Comparison of ENCODE assay signal across 8 cellular contexts in genomic region chr12:107610030-107610859, GRCh38.
DNase-seq lines count a peak whose midpoint lies in the region; ATAC-seq, FAIRE-seq and TF ChIP-seq lines count a peak whose summit lies in the region.

No MANE protein-coding gene starts in this region.

- no peak for TF ChIP-seq POLR2A in GM12892 (IDR thresholded peaks at IDR 0.05; ENCODE audit: low read depth, low read length)

- H3K4me3 ChIP-seq in Caco-2 (ENCODE audit: low read depth, low read length) (no peak overlapping the region), HAP-1 (no peak overlapping the region), fibroblast of mammary gland (ENCODE audit: control insufficient read depth, low read depth, low read length) (no peak overlapping the region)

- intact Hi-C loops in Caco-2 (cut with micrococcal nuclease; ENCODE audit: unreplicated experiment): loop anchor here (5.0 kb wide), 1 partner anchor 293 kb away; a partner anchor contains a TSS

- H3K9me3 Mint-ChIP-seq in Caco-2 (ENCODE audit: unreplicated experiment): no peaks in the 10 kb centered on the region

- TF ChIP-seq CTCF in Caco-2 (IDR thresholded peaks at IDR 0.05; ENCODE audit: insufficient read depth in 1 of 2, low read depth in 1 of 2, low read length in 1 of 2, severe bottlenecking in 1 of 2, unreplicated experiment in 1 of 2) (peak; percentile 75 to 77), fibroblast of mammary gland (conservative IDR thresholded peaks at IDR 0.05; ENCODE audit: control insufficient read depth, insufficient read depth, low read depth, low read length) (peak; percentile 84)

- no peaks in the 10 kb centered on the region for H3K4me1 Mint-ChIP-seq in Caco-2 (ENCODE audit: low read depth, unreplicated experiment)

- H3K27ac Mint-ChIP-seq in Caco-2 (ENCODE audit: unreplicated experiment): no peak overlapping the region

- DNase-seq in Caco-2 (peak in 1 of 2 experiments; percentile 46), HAP-1 (ENCODE audit: low spot score in 2 of 2) (peak; percentile 21 to 60), RCC 7860 (ENCODE audit: low spot score) (peak; percentile 15), fibroblast of mammary gland (ENCODE audit: low read depth) (peak; percentile 51), pulmonary artery endothelial cell (ENCODE audit: low read depth, low spot score) (peak; percentile 7), GM12892 (ENCODE audit: insufficient read length) (no peak)

- no peak overlapping the region for H3K4me3 Mint-ChIP-seq in Caco-2 (ENCODE audit: unreplicated experiment)

- POLR2A ChIA-PET in Caco-2 (lab: Charles Lee): no interaction called here

- FAIRE-seq in RCC 7860 (lab: Jason Lieb, UNC) (no peak), GM12892 (lab: Jason Lieb, UNC) (no peak)

- H3K9me3 ChIP-seq in Caco-2: no peaks in the 10 kb centered on the region
- H3K9me3 ChIP-seq in HAP-1: no peaks in the 10 kb centered on the region

- BruUV-seq in Caco-2 (replicated peaks; lab: Mats Ljungman, UMichigan): no TSS peak

- H3K27me3 ChIP-seq in Caco-2 (replicated peaks; ENCODE audit: control insufficient read depth, insufficient read depth, low read length) (no peaks in the 10 kb centered on the region; the same call in 1 of the 2 replicates), HAP-1 (ENCODE audit: low read depth) (no peaks in the 10 kb centered on the region)

- peaks cover 6% of the 10 kb centered on the region for H3K27me3 Mint-ChIP-seq in Caco-2 (ENCODE audit: insufficient read depth, unreplicated experiment)

- CTCF ChIA-PET in Caco-2 (lab: Charles Lee): interaction anchor here (1.7 kb wide), 1 partner anchor 479 kb away, joined by 7 read pairs; no protein-coding TSS in a partner anchor

- no peaks in the 10 kb centered on the region for H3K36me3 ChIP-seq in Caco-2 (ENCODE audit: control insufficient read depth, insufficient read depth, low read length)
- H3K36me3 ChIP-seq in HAP-1 (replicated peaks): no peaks in the 10 kb centered on the region

- no peaks in the 10 kb centered on the region for H3K36me3 Mint-ChIP-seq in Caco-2 (ENCODE audit: insufficient read depth, unreplicated experiment)

- in situ Hi-C loops in HAP-1 (cut with MboI; ENCODE audit: low sequenced_read_pairs): no loop called here

- ATAC-seq in HG02884 (IDR thresholded peaks at IDR 0.05; ENCODE audit: unreplicated experiment) (no peak), HG03139 (IDR thresholded peaks at IDR 0.05; ENCODE audit: unreplicated experiment) (no peak)

- H3K4me1 ChIP-seq in Caco-2 (no peaks in the 10 kb centered on the region), HAP-1 (no peaks in the 10 kb centered on the region)
